26 cellular contexts compared by ENCODE assay signal in genomic region chr6:8057263-8057662, GRCh38.
"Had no signal": no experiment of that assay in that cellular context is flagged by ENCODE, and none has a peak within 500 bp of the region (broad histone marks: within the 10 kb centered on the region; RNA-seq: fewer than 3 reads in every experiment).

No MANE protein-coding gene starts in this region.

- H3K27ac ChIP-seq: brain microvascular endothelial cell, cardiac muscle cell, KMS-11 had no signal

- H3K4me2 ChIP-seq: KMS-11 had no signal

- H3K27me3 ChIP-seq: brain microvascular endothelial cell, cardiac muscle cell had no signal

- H3K4me3 ChIP-seq: cardiac muscle cell had no signal

- DNase-seq: activated B cell treated with CpG ODN at 0.5 μM for 24 hours; activated CD4-positive, alpha-beta T cell treated with anti-CD3 and anti-CD28 coated beads for 1 hour; activated CD4-positive, alpha-beta T cell treated with anti-CD3 and anti-CD28 coated beads, Interleukin-2, amount 10 ng/mL, durations not matched to agents 24 days and 14 days; activated CD4-positive, alpha-beta T cell treated with anti-CD3 and anti-CD28 coated beads, Interleukin-2, amount 50 U/mL, for 48 hours; activated CD8-positive, alpha-beta memory T cell treated with anti-CD3 and anti-CD28 coated beads, Interleukin-2, amount 10 ng/mL, durations not matched to agents 7 days and 5 days; activated gamma-delta T cell; activated naive CD4-positive, alpha-beta T cell treated with anti-CD3 and anti-CD28 coated beads for 36 hours; activated T-cell treated with anti-CD3 and anti-CD28 coated beads, Interleukin-2, amount 50 U/mL, for 4 hours; brain microvascular endothelial cell; MM.1S; NCI-H1105; NCI-H1436 treated with DMSO at 0.1 percent for 48 hours; NCI-H1930; NCI-H2107; NCI-H2171 treated with DMSO at 0.1 percent for 48 hours; NCI-H226; NCI-H82; RPMI8226; T-cell; T-helper 2 cell; T1000 had no signal

- ATAC-seq: activated CD8-positive, alpha-beta memory T cell treated with anti-CD3 and anti-CD28 coated beads, Interleukin-2, amount 10 ng/mL, durations not matched to agents 7 days and 5 days; activated T-cell treated with anti-CD3 and anti-CD28 coated beads, Interleukin-2, amount 50 U/mL, for 4 hours; activated T-helper 17 cell treated with anti-CD3 and anti-CD28 coated beads, Interleukin-2, amount 50 U/mL, for 72 hours; Panc1; Right ventricle myocardium inferior; T-cell had no signal

- H3K9ac ChIP-seq: KMS-11 had no signal

- H3K36me3 ChIP-seq: brain microvascular endothelial cell had no signal
